ENCODE assay signal across 5 cellular contexts in the genomic region with DNA sequence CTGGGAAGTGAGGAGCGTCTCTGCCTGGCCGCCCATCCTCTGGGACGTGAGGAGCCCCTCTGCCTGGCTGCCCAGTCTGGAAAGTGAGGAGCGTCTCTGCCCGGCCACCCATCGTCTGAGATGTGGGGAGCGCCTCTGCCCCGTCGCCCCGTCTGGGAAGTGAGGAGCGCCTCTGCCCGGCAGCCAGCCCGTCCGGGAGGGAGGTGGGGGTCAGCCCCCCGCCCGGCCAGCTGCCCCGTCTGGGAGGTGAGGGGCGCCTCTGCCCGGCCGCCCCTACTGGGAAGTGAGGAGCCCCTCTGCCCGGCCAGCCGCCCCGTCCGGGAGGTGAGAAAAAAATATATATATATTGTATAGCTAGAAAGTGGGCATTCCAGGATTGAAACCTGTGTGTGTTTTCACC. TPM values are rescaled to one million over a fixed set of nuclear protein-coding genes. Genes with fewer than 3 reads are reported as not detected.
"Had no signal": no experiment of that assay in that cellular context is flagged by ENCODE, and none has a peak within 500 bp of the region (broad histone marks: within the 10 kb centered on the region; RNA-seq: fewer than 3 reads in every experiment).

No MANE protein-coding gene starts in this region.

RNA-seq across cellular contexts. Expression of gene LHFPL4, which starts 6.4 kb away (rescaled TPM):
- total RNA-seq: HT-29, HT1080, IMR-90, K562 had no signal
- polyA plus RNA-seq: IgD-negative memory B cell, IMR-90, K562 had no signal
